ENCODE assay signal across 8 cellular contexts in genomic region chr3:133038731-133039398, GRCh38. TPM values are rescaled to one million over a fixed set of nuclear protein-coding genes. Genes with fewer than 3 reads are reported as not detected.
DNase-seq lines count a peak whose midpoint lies in the region; ATAC-seq and TF ChIP-seq lines count a peak whose summit lies in the region.

No MANE protein-coding gene starts in this region.

- H3K4me1 Mint-ChIP-seq in mesothelial cell of epicardium, result peaks cover 26% of the 10 kb centered on the region
- peaks cover 0 to 14% (median 10%) of the 10 kb centered on the region in 3 donors for H3K4me1 Mint-ChIP-seq in T-cell

- H3K4me3 ChIP-seq in dorsolateral prefrontal cortex, result peak overlapping the region; percentile 52 to 96 (median 86)
- peak overlapping the region; percentile 43 for H3K4me3 ChIP-seq in urinary bladder (ENCODE audit: low read depth, low read length)
- H3K4me3 ChIP-seq in Karpas-422 (ENCODE audit: low read length), result no peak overlapping the region

- no peaks in the 10 kb centered on the region for H3K9me3 ChIP-seq in Karpas-422 (ENCODE audit: low read length)

- CTCF ChIA-PET in T-cell (lab: Charles Lee), result no interaction called here

- TF ChIP-seq CTCF in dorsolateral prefrontal cortex (IDR thresholded peaks at IDR 0.05 in 54 of 56, conservative IDR thresholded peaks at IDR 0.05 in 2 of 56; ENCODE audit: low read depth in 1 of 56, partially characterized antibody in 56 of 56) (no peak), mesothelial cell of epicardium (IDR thresholded peaks at IDR 0.05; ENCODE audit: unreplicated experiment) (no peak)

- no peaks in the 10 kb centered on the region for H3K9me2 ChIP-seq in Karpas-422 (replicated peaks; ENCODE audit: insufficient read depth, low read length)

- H3K27me3 Mint-ChIP-seq in mesothelial cell of epicardium (ENCODE audit: low read depth), result peaks cover 65% of the 10 kb centered on the region
- H3K27me3 Mint-ChIP-seq in T-cell, result peaks cover 40 to 52% of the 10 kb centered on the region in 2 donors

- H3K9me3 Mint-ChIP-seq in mesothelial cell of epicardium (no peaks in the 10 kb centered on the region), T-cell (no peaks in the 10 kb centered on the region)

- no peaks in the 10 kb centered on the region for H3K79me2 ChIP-seq in Karpas-422 (ENCODE audit: low read length)

- H3K27me3 ChIP-seq in dorsolateral prefrontal cortex (no peaks in the 10 kb centered on the region), Karpas-422 (ENCODE audit: low read length) (no peaks in the 10 kb centered on the region)

- ATAC-seq in T-cell (replicated peaks in 1 of 4), result no peak

- intact Hi-C loops in dorsolateral prefrontal cortex (cut with DNase I), result loop anchor here (1.0 to 10.0 kb wide), 4 partner anchors 194 to 345 kb away; partner anchors contain the start of gene NPHP3 (in 1 of the 2)

- 4% methylated on average over 32 of the region's 32 CpGs for WGBS in urinary bladder

- H3K36me3 Mint-ChIP-seq in mesothelial cell of epicardium (no peaks in the 10 kb centered on the region), T-cell (no peaks in the 10 kb centered on the region)

- DNase-seq in EL (peak; percentile 4), M059J (ENCODE audit: low read depth) (peak; percentile 46), dorsolateral prefrontal cortex (peak in 9 of 10 donors; percentile 17 to 65 (median 32)), mesothelial cell of epicardium (ENCODE audit: low spot score in 2 of 2, unreplicated experiment in 2 of 2) (no peak), Karpas-422 (no peak), T-cell (no peak), OCI-M2 (lab: John Stamatoyannopoulos, UW; ENCODE audit: unreplicated experiment) (no peak)

- H3K27ac Mint-ChIP-seq in mesothelial cell of epicardium (no peak overlapping the region), T-cell (no peak overlapping the region)

- peak overlapping the region in 51 of 59 donors; percentile 4 to 88 (median 73) for H3K27ac ChIP-seq in dorsolateral prefrontal cortex
- no peak overlapping the region for H3K27ac ChIP-seq in urinary bladder (ENCODE audit: low read depth)
- no peak overlapping the region for H3K27ac ChIP-seq in Karpas-422 (ENCODE audit: low read length)

- H3K4me3 Mint-ChIP-seq in mesothelial cell of epicardium, result peak overlapping the region; percentile 63
- peak overlapping the region in 1 of 3 donors; percentile 24 for H3K4me3 Mint-ChIP-seq in T-cell

- H3K4me1 ChIP-seq in urinary bladder (ENCODE audit: insufficient read depth) (no peaks in the 10 kb centered on the region), Karpas-422 (ENCODE audit: low read length) (no peaks in the 10 kb centered on the region)

- no peak overlapping the region for H3K9ac ChIP-seq in Karpas-422 (ENCODE audit: low read length)

- POLR2A ChIA-PET in T-cell (lab: Charles Lee), result no interaction called here

- H3K36me3 ChIP-seq in urinary bladder (ENCODE audit: insufficient read depth), result no peaks in the 10 kb centered on the region
- no peaks in the 10 kb centered on the region for H3K36me3 ChIP-seq in Karpas-422 (ENCODE audit: insufficient read depth, low read length)

- no peak overlapping the region for H2AFZ ChIP-seq in Karpas-422 (ENCODE audit: low read length)

- H3K4me2 ChIP-seq in Karpas-422 (ENCODE audit: low read depth, low read length, poor library complexity, severe bottlenecking), result no peak overlapping the region

- H4K20me1 ChIP-seq in Karpas-422 (ENCODE audit: insufficient read depth, low read depth, low read length), result no peaks in the 10 kb centered on the region

RNA-seq across cellular contexts. Expression of gene TMEM108, which starts 0.7 kb away (rescaled TPM):
- 0.69 and 1.7 TPM in 2 replicates for total RNA-seq in M059J (2014; rRNA removed; shearing (Covaris generic))
- total RNA-seq in dorsolateral prefrontal cortex, result 10 to 100 TPM; 12.7 to 55.9 (median 32.2) TPM
- 14.8 to 17.4 TPM (median 17.3 TPM) in 3 replicates for total RNA-seq in mesothelial cell of epicardium
- total RNA-seq in urinary bladder, result 2.3 TPM
- 23.8 TPM for polyA plus RNA-seq in urinary bladder
- not detected in 2 replicates for total RNA-seq in Karpas-422 (2014; rRNA removed; shearing (Covaris generic); ENCODE audit: low replicate concordance)
- total RNA-seq in T-cell, result under 1 TPM in 1 of 5 donors, not detected in 4; 0.96 TPM

Comparison
In these comparisons a context has a peak if more than half of its experiments do, and no peak if none do; other contexts are left out.
1. DNase-seq: peak in EL (single experiment), M059J (single experiment) and dorsolateral prefrontal cortex (9 of 10); none in mesothelial cell of epicardium (0 of 2), Karpas-422 (single experiment), T-cell (0 of 34) and OCI-M2 (single experiment).
2. H3K27ac ChIP-seq: peak in dorsolateral prefrontal cortex (51 of 59); none in urinary bladder (single experiment) and Karpas-422 (single experiment).